Comparison of ENCODE assay signal across 33 cellular contexts in genomic region chr15:30042556-30042955, GRCh38. TPM values are rescaled to one million over a fixed set of nuclear protein-coding genes. Genes with fewer than 3 reads are reported as not detected.
DNase-seq lines count a peak whose midpoint lies in the region; ATAC-seq and TF ChIP-seq lines count a peak whose summit lies in the region.
"Had no signal": no experiment of that assay in that cellular context is flagged by ENCODE, and none has a peak within 500 bp of the region (broad histone marks: within the 10 kb centered on the region; RNA-seq: fewer than 3 reads in every experiment).

No MANE protein-coding gene starts in this region.

- H3K27me3 ChIP-seq in MG63 (no peaks in the 10 kb centered on the region), skeletal muscle satellite cell (ENCODE audit: control insufficient read depth, insufficient read depth, low read length) (peaks cover 6% of the 10 kb centered on the region), tibial artery (peaks cover 0 to 4% of the 10 kb centered on the region in 2 donors)
- H3K27me3 ChIP-seq: BE2C, body of pancreas had no signal

- H3K4me3 ChIP-seq in MG63, result no peak overlapping the region
- no peak overlapping the region for H3K4me3 ChIP-seq in skeletal muscle satellite cell (ENCODE audit: low read length)
- no peak overlapping the region for H3K4me3 ChIP-seq in tibial artery
- H3K4me3 ChIP-seq: body of pancreas, heart right ventricle, psoas muscle, SK-N-MC had no signal

- H3K27ac ChIP-seq in caudate nucleus (ENCODE audit: low read depth, low read length) (peak overlapping the region; percentile 61), tibial artery (no peak overlapping the region)
- H3K27ac ChIP-seq: foreskin keratinocyte, heart right ventricle, neutrophil, psoas muscle, RWPE1, SK-N-MC had no signal

- ATAC-seq in GM18505 (IDR thresholded peaks at IDR 0.05; ENCODE audit: unreplicated experiment) (no peak), HG03025 (IDR thresholded peaks at IDR 0.05; ENCODE audit: low FRiP score, unreplicated experiment) (no peak)
- ATAC-seq: body of pancreas, foreskin keratinocyte, psoas muscle had no signal

- no peak for TF ChIP-seq CTCF in tibial artery (IDR thresholded peaks at IDR 0.05)

- H3K9ac ChIP-seq in skeletal muscle satellite cell (ENCODE audit: low read depth, low read length), result no peak overlapping the region

- H3K4me1 ChIP-seq in skeletal muscle satellite cell (ENCODE audit: control insufficient read depth, insufficient read depth, low read length), result peaks cover 6% of the 10 kb centered on the region
- peaks cover 0 to 11% (median 1%) of the 10 kb centered on the region in 4 donors for H3K4me1 ChIP-seq in tibial artery
- H3K4me1 ChIP-seq: foreskin keratinocyte, psoas muscle had no signal

- intact Hi-C loops in tibial artery (cut with DNase I; ENCODE audit: low total_unique reads), result no loop called here

- DNase-seq in MG63 (peak; percentile 11), caudate nucleus (lab: John Stamatoyannopoulos, UW) (no peak), kidney tubule cell (ENCODE audit: low spot score) (peak; percentile 10), NCI-H146 (lab: John Stamatoyannopoulos, UW) (no peak), tibial artery (no peak)
- DNase-seq: activated CD4-positive, alpha-beta memory T cell treated with anti-CD3 and anti-CD28 coated beads for 36 hours; activated CD4-positive, CD25-positive, alpha-beta regulatory T cell treated with anti-CD3 and anti-CD28 coated beads, Interleukin-2, amount 50 U/mL, for 72 hours; activated naive CD8-positive, alpha-beta T cell treated with anti-CD3 and anti-CD28 coated beads for 36 hours; BE2C; body of pancreas; CD8-positive, alpha-beta memory T cell; DMS 273 treated with DMSO at 0.1 percent for 48 hours; effector CD4-positive, alpha-beta T cell; foreskin keratinocyte; heart right ventricle; KBM-7; left cardiac atrium; NCI-H1436; NCI-H2107; psoas muscle; stimulated activated CD4-positive, alpha-beta T cell treated with anti-CD3 and anti-CD28 coated beads, Interleukin-2, amount 100 ng/mL, for 24 hours had no signal

- no peak for TF ChIP-seq POLR2A in GM18505 (IDR thresholded peaks at IDR 0.05; ENCODE audit: borderline replicate concordance, extremely low read depth, insufficient read depth, insufficient read length)

- no peaks in the 10 kb centered on the region for H3K36me3 ChIP-seq in MG63
- H3K36me3 ChIP-seq in skeletal muscle satellite cell (ENCODE audit: insufficient read depth, low read length), result no peaks in the 10 kb centered on the region
- H3K36me3 ChIP-seq in tibial artery, result no peaks in the 10 kb centered on the region
- H3K36me3 ChIP-seq: BE2C, heart right ventricle, neutrophil had no signal

- H3K9me3 ChIP-seq in MG63 (peaks cover 7% of the 10 kb centered on the region; the same call in 1 of the 2 replicates), skeletal muscle satellite cell (replicated peaks; ENCODE audit: low read length) (no peaks in the 10 kb centered on the region), tibial artery (peaks cover 0 to 3% (median 0%) of the 10 kb centered on the region in 3 donors)
- H3K9me3 ChIP-seq: BE2C, body of pancreas, neutrophil, psoas muscle had no signal

- H3K4me2 ChIP-seq in skeletal muscle satellite cell (ENCODE audit: low read length), result peak overlapping the region; percentile 19

RNA-seq across cellular contexts. Expression of gene GOLGA8J, which starts 40.2 kb away (rescaled TPM):
- 0.07 TPM in 1 of 2 replicates, not detected in the other for total RNA-seq in MG63 (2014; rRNA removed; shearing (Covaris generic); ENCODE audit: low replicate concordance)
- under 0.01 TPM in 1 of 2 replicates, not detected in the other for total RNA-seq in skeletal muscle satellite cell (2012; rRNA removed)
- total RNA-seq: activated CD4-positive, alpha-beta memory T cell treated with anti-CD3 and anti-CD28 coated beads for 36 hours; activated naive CD8-positive, alpha-beta T cell treated with anti-CD3 and anti-CD28 coated beads for 36 hours; activated T-helper 2 cell treated with anti-CD3 and anti-CD28 coated beads, Interferon-gamma antibody, Interleukin-2, Interleukin-4, amounts not matched to agents 10 μg/mL and 5 μg/mL and 100 μg/mL, durations not matched to agents 14 hours and 24 hours and 36 hours; body of pancreas; chondrocyte; HT1080; myocyte; NCI-H460; ureter had no signal

Comparison
In these comparisons a context has a peak if more than half of its experiments do, and no peak if none do; other contexts are left out.
1. DNase-seq: peak in MG63 (single experiment) and kidney tubule cell (single experiment); none in caudate nucleus (0 of 61), NCI-H146 (single experiment) and tibial artery (0 of 2).